Comparison of ENCODE assay signal across 1 cellular context in the genomic region with DNA sequence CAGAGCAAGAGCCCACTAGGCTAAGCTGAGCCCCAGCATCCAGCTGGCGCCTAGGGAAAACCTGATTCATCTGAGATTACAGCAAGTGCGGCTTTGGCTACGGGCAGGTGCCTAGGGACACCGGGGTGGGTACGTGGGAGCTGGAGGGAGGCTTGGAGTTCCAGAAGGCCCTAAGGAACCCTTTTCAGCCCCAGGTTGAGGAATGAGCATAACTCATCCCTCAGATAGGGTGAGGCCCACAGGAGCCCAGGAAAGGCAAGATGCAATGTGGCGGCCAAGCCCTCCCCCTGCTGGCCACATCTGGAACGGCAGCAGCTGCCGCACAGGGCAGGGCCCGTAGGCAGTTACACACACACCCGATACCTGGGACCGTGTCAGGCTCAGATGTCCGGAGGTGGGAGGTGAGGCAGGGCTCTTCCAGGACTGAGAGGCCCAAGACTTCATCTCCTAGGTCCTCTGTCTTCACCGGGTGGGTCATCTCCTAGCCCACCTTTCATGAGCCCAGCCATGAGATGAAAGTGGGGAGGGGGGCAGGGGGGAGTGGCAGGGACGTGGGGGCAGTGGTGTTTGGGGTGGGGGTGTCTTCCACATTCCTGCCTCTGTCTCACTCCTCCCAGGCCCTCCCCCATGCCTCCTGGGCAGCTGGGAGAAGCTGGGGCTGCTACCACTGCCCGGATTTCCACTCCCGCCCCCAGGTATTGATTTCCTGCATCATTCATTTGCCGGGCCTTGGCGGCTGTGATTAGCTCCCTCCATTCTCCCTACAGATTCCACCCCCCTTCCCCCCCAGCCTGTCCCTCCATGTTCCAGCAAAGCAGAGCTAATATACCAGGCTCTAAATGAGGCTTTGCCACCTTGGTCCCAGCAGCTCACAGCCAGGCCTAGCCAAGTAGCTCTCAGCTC.
TF ChIP-seq lines count a peak whose summit lies in the region.

No MANE protein-coding gene starts in this region.

TF ChIP-seq in K562, 482 proteins besides CTCF, POLR2A, EP300 and RAD21 (continued from another document and continues in another):
- TF ChIP-seq, protein P1, sequence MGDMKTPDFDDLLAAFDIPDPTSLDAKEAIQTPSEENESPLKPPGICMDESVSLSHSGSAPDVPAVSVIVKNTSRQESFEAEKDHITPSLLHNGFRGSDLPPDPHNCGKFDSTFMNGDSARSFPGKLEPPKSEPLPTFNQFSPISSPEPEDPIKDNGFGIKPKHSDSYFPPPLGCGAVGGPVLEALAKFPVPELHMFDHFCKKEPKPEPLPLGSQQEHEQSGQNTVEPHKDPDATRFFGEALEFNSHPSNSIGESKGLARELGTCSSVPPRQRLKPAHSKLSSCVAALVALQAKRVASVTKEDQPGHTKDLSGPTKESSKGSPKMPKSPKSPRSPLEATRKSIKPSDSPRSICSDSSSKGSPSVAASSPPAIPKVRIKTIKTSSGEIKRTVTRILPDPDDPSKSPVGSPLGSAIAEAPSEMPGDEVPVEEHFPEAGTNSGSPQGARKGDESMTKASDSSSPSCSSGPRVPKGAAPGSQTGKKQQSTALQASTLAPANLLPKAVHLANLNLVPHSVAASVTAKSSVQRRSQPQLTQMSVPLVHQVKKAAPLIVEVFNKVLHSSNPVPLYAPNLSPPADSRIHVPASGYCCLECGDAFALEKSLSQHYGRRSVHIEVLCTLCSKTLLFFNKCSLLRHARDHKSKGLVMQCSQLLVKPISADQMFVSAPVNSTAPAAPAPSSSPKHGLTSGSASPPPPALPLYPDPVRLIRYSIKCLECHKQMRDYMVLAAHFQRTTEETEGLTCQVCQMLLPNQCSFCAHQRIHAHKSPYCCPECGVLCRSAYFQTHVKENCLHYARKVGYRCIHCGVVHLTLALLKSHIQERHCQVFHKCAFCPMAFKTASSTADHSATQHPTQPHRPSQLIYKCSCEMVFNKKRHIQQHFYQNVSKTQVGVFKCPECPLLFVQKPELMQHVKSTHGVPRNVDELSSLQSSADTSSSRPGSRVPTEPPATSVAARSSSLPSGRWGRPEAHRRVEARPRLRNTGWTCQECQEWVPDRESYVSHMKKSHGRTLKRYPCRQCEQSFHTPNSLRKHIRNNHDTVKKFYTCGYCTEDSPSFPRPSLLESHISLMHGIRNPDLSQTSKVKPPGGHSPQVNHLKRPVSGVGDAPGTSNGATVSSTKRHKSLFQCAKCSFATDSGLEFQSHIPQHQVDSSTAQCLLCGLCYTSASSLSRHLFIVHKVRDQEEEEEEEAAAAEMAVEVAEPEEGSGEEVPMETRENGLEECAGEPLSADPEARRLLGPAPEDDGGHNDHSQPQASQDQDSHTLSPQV (IDR thresholded peaks at IDR 0.05): no peak
- TF ChIP-seq JUN (IDR thresholded peaks at IDR 0.05; ENCODE audit: borderline replicate concordance, low read depth, low read length) (peak; percentile 21; the same call in 1 of the 2 replicates), JUN (CRISPR knock-in tag; IDR thresholded peaks at IDR 0.05; ENCODE audit: borderline replicate concordance) (0 out of 2 replicates have a peak, but pooled peaks have one; percentile 66), ZNF830 (CRISPR knock-in tag; IDR thresholded peaks at IDR 0.05) (no peak), ESRRA (IDR thresholded peaks at IDR 0.05; ENCODE audit: borderline replicate concordance, low read depth) (0 out of 2 replicates have a peak, but pooled peaks have one; percentile 12), ETV1 (tag; conservative IDR thresholded peaks at IDR 0.05; ENCODE audit: low read depth) (no peak), TBL1XR1 (IDR thresholded peaks at IDR 0.05; ENCODE audit: low read length in 2 of 2) (no peak), ZNF217 (CRISPR knock-in tag; IDR thresholded peaks at IDR 0.05) (no peak), XRCC5 (IDR thresholded peaks at IDR 0.05; ENCODE audit: low read depth, low read length) (0 out of 2 replicates have a peak, but pooled peaks have one; percentile 29), ETS2 (tag; IDR thresholded peaks at IDR 0.05; ENCODE audit: borderline replicate concordance, poor library complexity, severe bottlenecking) (no peak), POLR2B (IDR thresholded peaks at IDR 0.05; ENCODE audit: low read depth, partially characterized antibody) (no peak), CREM (IDR thresholded peaks at IDR 0.05; ENCODE audit: low read depth) (peak; percentile 38; the same call in 1 of the 2 replicates), SRSF7 (optimal IDR thresholded peaks at IDR 0.05; ENCODE audit: low read depth, low read length) (no peak), XRCC3 (IDR thresholded peaks at IDR 0.05) (no peak), ERF (CRISPR knock-in tag; IDR thresholded peaks at IDR 0.05) (no peak), ZNF764 (CRISPR knock-in tag; IDR thresholded peaks at IDR 0.05; ENCODE audit: low read depth) (no peak), ARID1B (IDR thresholded peaks at IDR 0.05) (no peak), DACH1 (IDR thresholded peaks at IDR 0.05; ENCODE audit: partially characterized antibody) (no peak), CHD2 (IDR thresholded peaks at IDR 0.05; ENCODE audit: low read depth, low read length) (0 out of 2 replicates have a peak, but pooled peaks have one; percentile 34), HDAC2 (IDR thresholded peaks at IDR 0.05) (no peak), CBX3 (IDR thresholded peaks at IDR 0.05; ENCODE audit: borderline replicate concordance in 1 of 2, low read length in 2 of 2) (peak in 1 of 2 experiments; percentile 43; a peak in 1 of 3 replicates), MAZ (CRISPR knock-in tag; conservative IDR thresholded peaks at IDR 0.05 in 1 of 2, IDR thresholded peaks at IDR 0.05 in 1 of 2) (peak; percentile 58 to 66; a peak in 2 of 4 replicates), ARID2 (IDR thresholded peaks at IDR 0.05) (peak; percentile 74; the same call in 1 of the 2 replicates), ZNF143 (CRISPR knock-in tag; IDR thresholded peaks at IDR 0.05) (no peak), SMAD3 (CRISPR knock-in tag; conservative IDR thresholded peaks at IDR 0.05) (no peak), ZNF274 (IDR thresholded peaks at IDR 0.05; ENCODE audit: borderline replicate concordance, low read depth, low read length) (no peak), GTF2F1 (IDR thresholded peaks at IDR 0.05; ENCODE audit: low read depth, low read length) (no peak)
- TF ChIP-seq, protein P2, sequence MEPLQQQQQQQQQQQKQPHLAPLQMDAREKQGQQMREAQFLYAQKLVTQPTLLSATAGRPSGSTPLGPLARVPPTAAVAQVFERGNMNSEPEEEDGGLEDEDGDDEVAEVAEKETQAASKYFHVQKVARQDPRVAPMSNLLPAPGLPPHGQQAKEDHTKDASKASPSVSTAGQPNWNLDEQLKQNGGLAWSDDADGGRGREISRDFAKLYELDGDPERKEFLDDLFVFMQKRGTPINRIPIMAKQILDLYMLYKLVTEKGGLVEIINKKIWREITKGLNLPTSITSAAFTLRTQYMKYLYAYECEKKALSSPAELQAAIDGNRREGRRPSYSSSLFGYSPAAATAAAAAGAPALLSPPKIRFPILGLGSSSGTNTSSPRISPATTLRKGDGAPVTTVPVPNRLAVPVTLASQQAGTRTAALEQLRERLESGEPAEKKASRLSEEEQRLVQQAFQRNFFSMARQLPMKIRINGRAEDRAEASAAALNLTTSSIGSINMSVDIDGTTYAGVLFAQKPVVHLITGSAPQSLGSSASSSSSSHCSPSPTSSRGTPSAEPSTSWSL (CRISPR knock-in tag; IDR thresholded peaks at IDR 0.05; ENCODE audit: borderline replicate concordance): no peak
- TF ChIP-seq, protein P3, sequence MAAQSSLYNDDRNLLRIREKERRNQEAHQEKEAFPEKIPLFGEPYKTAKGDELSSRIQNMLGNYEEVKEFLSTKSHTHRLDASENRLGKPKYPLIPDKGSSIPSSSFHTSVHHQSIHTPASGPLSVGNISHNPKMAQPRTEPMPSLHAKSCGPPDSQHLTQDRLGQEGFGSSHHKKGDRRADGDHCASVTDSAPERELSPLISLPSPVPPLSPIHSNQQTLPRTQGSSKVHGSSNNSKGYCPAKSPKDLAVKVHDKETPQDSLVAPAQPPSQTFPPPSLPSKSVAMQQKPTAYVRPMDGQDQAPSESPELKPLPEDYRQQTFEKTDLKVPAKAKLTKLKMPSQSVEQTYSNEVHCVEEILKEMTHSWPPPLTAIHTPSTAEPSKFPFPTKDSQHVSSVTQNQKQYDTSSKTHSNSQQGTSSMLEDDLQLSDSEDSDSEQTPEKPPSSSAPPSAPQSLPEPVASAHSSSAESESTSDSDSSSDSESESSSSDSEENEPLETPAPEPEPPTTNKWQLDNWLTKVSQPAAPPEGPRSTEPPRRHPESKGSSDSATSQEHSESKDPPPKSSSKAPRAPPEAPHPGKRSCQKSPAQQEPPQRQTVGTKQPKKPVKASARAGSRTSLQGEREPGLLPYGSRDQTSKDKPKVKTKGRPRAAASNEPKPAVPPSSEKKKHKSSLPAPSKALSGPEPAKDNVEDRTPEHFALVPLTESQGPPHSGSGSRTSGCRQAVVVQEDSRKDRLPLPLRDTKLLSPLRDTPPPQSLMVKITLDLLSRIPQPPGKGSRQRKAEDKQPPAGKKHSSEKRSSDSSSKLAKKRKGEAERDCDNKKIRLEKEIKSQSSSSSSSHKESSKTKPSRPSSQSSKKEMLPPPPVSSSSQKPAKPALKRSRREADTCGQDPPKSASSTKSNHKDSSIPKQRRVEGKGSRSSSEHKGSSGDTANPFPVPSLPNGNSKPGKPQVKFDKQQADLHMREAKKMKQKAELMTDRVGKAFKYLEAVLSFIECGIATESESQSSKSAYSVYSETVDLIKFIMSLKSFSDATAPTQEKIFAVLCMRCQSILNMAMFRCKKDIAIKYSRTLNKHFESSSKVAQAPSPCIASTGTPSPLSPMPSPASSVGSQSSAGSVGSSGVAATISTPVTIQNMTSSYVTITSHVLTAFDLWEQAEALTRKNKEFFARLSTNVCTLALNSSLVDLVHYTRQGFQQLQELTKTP (IDR thresholded peaks at IDR 0.05; ENCODE audit: low read depth in 1 of 2, partially characterized antibody in 2 of 2): no peak
- TF ChIP-seq, protein P4, sequence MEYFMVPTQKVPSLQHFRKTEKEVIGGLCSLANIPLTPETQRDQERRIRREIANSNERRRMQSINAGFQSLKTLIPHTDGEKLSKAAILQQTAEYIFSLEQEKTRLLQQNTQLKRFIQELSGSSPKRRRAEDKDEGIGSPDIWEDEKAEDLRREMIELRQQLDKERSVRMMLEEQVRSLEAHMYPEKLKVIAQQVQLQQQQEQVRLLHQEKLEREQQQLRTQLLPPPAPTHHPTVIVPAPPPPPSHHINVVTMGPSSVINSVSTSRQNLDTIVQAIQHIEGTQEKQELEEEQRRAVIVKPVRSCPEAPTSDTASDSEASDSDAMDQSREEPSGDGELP (CRISPR knock-in tag; IDR thresholded peaks at IDR 0.05; ENCODE audit: borderline replicate concordance): peak; percentile 69; the same call in 1 of the 2 replicates
- TF ChIP-seq, protein P5, sequence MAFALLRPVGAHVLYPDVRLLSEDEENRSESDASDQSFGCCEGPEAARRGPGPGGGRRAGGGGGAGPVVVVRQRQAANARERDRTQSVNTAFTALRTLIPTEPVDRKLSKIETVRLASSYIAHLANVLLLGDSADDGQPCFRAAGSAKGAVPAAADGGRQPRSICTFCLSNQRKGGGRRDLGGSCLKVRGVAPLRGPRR (CRISPR knock-in tag; IDR thresholded peaks at IDR 0.05): no peak
- TF ChIP-seq, protein P6, sequence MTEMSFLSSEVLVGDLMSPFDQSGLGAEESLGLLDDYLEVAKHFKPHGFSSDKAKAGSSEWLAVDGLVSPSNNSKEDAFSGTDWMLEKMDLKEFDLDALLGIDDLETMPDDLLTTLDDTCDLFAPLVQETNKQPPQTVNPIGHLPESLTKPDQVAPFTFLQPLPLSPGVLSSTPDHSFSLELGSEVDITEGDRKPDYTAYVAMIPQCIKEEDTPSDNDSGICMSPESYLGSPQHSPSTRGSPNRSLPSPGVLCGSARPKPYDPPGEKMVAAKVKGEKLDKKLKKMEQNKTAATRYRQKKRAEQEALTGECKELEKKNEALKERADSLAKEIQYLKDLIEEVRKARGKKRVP (CRISPR knock-in tag; IDR thresholded peaks at IDR 0.05): no peak
- TF ChIP-seq, protein P7, sequence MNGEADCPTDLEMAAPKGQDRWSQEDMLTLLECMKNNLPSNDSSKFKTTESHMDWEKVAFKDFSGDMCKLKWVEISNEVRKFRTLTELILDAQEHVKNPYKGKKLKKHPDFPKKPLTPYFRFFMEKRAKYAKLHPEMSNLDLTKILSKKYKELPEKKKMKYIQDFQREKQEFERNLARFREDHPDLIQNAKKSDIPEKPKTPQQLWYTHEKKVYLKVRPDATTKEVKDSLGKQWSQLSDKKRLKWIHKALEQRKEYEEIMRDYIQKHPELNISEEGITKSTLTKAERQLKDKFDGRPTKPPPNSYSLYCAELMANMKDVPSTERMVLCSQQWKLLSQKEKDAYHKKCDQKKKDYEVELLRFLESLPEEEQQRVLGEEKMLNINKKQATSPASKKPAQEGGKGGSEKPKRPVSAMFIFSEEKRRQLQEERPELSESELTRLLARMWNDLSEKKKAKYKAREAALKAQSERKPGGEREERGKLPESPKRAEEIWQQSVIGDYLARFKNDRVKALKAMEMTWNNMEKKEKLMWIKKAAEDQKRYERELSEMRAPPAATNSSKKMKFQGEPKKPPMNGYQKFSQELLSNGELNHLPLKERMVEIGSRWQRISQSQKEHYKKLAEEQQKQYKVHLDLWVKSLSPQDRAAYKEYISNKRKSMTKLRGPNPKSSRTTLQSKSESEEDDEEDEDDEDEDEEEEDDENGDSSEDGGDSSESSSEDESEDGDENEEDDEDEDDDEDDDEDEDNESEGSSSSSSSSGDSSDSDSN (IDR thresholded peaks at IDR 0.05; ENCODE audit: borderline replicate concordance in 1 of 2, low read depth in 2 of 2, low read length in 2 of 2): 0 out of 4 replicates have a peak, but pooled peaks of 1 of the 2 experiments have one; percentile 38
- TF ChIP-seq, protein P8, sequence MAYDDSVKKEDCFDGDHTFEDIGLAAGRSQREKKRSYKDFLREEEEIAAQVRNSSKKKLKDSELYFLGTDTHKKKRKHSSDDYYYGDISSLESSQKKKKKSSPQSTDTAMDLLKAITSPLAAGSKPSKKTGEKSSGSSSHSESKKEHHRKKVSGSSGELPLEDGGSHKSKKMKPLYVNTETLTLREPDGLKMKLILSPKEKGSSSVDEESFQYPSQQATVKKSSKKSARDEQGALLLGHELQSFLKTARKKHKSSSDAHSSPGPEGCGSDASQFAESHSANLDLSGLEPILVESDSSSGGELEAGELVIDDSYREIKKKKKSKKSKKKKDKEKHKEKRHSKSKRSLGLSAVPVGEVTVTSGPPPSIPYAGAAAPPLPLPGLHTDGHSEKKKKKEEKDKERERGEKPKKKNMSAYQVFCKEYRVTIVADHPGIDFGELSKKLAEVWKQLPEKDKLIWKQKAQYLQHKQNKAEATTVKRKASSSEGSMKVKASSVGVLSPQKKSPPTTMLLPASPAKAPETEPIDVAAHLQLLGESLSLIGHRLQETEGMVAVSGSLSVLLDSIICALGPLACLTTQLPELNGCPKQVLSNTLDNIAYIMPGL (CRISPR knock-in tag; IDR thresholded peaks at IDR 0.05): no peak
